Comparison of ENCODE assay signal across 1 cellular context in the genomic region with DNA sequence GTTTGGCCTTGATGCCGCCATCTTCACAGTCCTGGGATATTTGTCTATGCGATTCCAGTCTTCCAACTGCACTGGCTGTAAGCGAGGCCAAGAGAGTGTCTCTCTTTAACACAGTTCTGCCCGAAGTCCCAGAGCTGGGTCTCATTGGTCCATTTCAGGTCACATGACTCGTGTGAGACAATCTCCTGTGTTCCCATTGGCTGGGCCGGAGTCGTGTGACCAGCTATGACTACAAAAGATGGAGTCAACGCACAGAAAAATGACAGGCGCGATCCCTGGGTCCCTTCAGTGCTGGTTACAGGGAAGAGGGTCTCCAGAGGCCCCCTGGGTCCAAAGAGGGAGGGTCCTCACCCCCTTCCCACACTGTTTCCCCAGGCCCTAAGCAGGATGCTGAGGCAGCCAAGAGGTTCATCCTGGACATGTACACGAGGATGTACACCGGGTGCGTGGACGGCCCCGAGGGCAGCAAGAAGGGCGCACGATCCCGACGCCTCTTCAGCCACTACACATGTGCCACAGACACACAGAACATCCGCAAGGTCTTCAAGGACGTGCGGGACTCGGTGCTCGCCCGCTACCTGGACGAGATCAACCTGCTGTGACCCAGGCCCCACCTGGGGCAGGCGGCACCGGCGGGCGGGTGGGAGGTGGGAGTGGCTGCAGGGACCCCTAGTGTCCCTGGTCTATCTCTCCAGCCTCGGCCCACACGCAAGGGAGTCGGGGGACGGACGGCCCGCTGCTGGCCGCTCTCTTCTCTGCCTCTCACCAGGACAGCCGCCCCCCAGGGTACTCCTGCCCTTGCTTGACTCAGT.
TF ChIP-seq lines count a peak whose summit lies in the region.

No MANE protein-coding gene starts in this region.

TF ChIP-seq in SK-N-SH, 30 proteins besides CTCF, POLR2A, EP300 and RAD21 (continued from another document):
- no peak for TF ChIP-seq NRF1 (IDR thresholded peaks at IDR 0.05; ENCODE audit: low read depth, low read length)
